ENCODE assay signal across 8 cellular contexts in the genomic region with DNA sequence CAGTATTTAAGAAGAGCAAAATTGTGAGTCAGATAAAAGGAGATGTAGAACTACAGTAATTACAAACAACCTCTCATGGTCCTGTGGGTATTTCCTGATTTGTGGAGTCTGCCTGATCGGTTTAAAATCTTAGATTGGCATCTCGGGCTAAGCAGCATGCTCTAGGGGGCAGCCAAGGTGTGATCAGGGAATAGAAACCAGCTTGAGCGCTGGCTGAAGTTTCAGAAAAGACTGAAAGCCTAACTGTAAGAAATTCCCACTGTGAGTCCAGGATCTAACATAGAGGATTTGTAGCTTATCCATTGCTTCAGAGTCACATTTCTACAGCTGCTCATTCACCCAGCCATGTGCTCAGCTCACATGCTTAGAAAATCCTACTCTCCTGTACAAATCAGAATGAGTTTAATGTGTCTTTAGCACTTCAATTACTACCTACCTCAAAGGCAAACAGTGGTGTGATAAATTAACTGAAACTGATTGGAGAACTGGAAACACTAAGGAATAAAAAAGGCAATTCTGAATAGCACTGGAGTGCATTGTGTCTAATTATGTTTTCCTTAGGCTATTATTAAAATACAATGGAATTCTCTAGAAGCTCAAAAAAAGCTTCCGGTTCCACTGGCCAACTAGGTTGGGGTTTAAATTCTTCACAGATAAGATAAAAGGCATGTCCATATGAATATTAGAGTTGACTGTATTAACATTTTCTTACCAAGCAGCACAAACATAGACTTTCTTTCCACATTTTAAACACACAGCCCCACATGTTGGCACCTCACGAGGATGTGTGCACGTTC.
DNase-seq lines count a peak whose midpoint lies in the region; ATAC-seq, FAIRE-seq and TF ChIP-seq lines count a peak whose summit lies in the region.

No MANE protein-coding gene starts in this region.

- peaks cover 5% of the 10 kb centered on the region for H3K4me1 ChIP-seq in osteoblast (ENCODE audit: insufficient read depth, low read length)

- no peak overlapping the region for H3K27ac ChIP-seq in brain microvascular endothelial cell
- H3K27ac ChIP-seq in osteoblast (ENCODE audit: low read depth, low read length) = no peak overlapping the region

- no peak overlapping the region for H3K4me3 ChIP-seq in brain microvascular endothelial cell (ENCODE audit: low read depth, low read length)
- no peak overlapping the region for H3K4me3 ChIP-seq in osteoblast (ENCODE audit: insufficient read depth, low read length)

- in situ Hi-C loops in KBM-7 (cut with MboI; ENCODE audit: low pct_unique_long_range_greater_than_20kb, low sequenced_read_pairs) (no loop called here), brain microvascular endothelial cell (cut with HindIII; ENCODE audit: low pct_ligation_motif_present, low sequenced_read_pairs) (no loop called here)

- no peaks in the 10 kb centered on the region for H3K27me3 ChIP-seq in brain microvascular endothelial cell (replicated peaks)
- H3K27me3 ChIP-seq in osteoblast (ENCODE audit: insufficient read depth, low read length) = no peaks in the 10 kb centered on the region

- no peak for DNase-seq in GM12891 (ENCODE audit: insufficient read length, low spot score)
- DNase-seq in KBM-7 = peak; percentile 35
- peak; percentile 11 for DNase-seq in brain microvascular endothelial cell
- peak; percentile 73 for DNase-seq in osteoblast (ENCODE audit: insufficient read length, low spot score, missing footprints)
- no peak for DNase-seq in activated effector memory CD4-positive, alpha-beta T cell treated with anti-CD3 and anti-CD28 coated beads, Interleukin-2, amount 50 U/mL, for 16 hours
- DNase-seq in retina = no peak
- DNase-seq in AG20443 (ENCODE audit: low spot score) = no peak

- H3K36me3 ChIP-seq in brain microvascular endothelial cell (replicated peaks) (no peaks in the 10 kb centered on the region), osteoblast (ENCODE audit: insufficient read depth, low read length) (peaks cover 16% of the 10 kb centered on the region)

- H2AFZ ChIP-seq in osteoblast (ENCODE audit: low read length) = no peak overlapping the region

- TF ChIP-seq CTCF in brain microvascular endothelial cell (IDR thresholded peaks at IDR 0.05; ENCODE audit: low read depth, low read length, missing control alignments) (peak; percentile 62), osteoblast (IDR thresholded peaks at IDR 0.05; ENCODE audit: extremely low read depth, low read depth, low read length) (peak; percentile 34)

- H3K79me2 ChIP-seq in osteoblast (ENCODE audit: insufficient read depth, low read length) = no peaks in the 10 kb centered on the region

- TF ChIP-seq POLR2A in GM12891 (IDR thresholded peaks at IDR 0.05; ENCODE audit: low read depth, low read length) = no peak

- peak; percentile 58 for FAIRE-seq in GM12891 (lab: Jason Lieb, UNC)

- H4K20me1 ChIP-seq in osteoblast (ENCODE audit: insufficient read depth, low read length) = no peaks in the 10 kb centered on the region

- no peaks in the 10 kb centered on the region for H3K9me3 ChIP-seq in osteoblast (ENCODE audit: low read depth, low read length)

- no peak overlapping the region for H3K4me2 ChIP-seq in osteoblast (ENCODE audit: insufficient read depth, low read length)

- ATAC-seq in HG02798 (IDR thresholded peaks at IDR 0.05; ENCODE audit: poor library complexity, unreplicated experiment) = no peak

TF ChIP-seq in GM12891, 5 proteins besides CTCF, POLR2A, EP300 and RAD21:
- TF ChIP-seq POU2F2 (IDR thresholded peaks at IDR 0.05; ENCODE audit: low read depth, low read length) (no peak), SPI1 (IDR thresholded peaks at IDR 0.05; ENCODE audit: low read depth, low read length) (no peak), POLR2AphosphoS5 (IDR thresholded peaks at IDR 0.05; ENCODE audit: low read depth, low read length) (no peak), PAX5 (IDR thresholded peaks at IDR 0.05; ENCODE audit: insufficient read depth, low read length, severe bottlenecking) (no peak), TAF1 (IDR thresholded peaks at IDR 0.05; ENCODE audit: low read depth, low read length) (no peak)

Comparison
In these comparisons a context has a peak if more than half of its experiments do, and no peak if none do; other contexts are left out.
1. DNase-seq: peak in KBM-7 (single experiment), brain microvascular endothelial cell (single experiment) and osteoblast (single experiment); none in GM12891 (single experiment), activated effector memory CD4-positive, alpha-beta T cell treated with anti-CD3 and anti-CD28 coated beads, Interleukin-2, amount 50 U/mL, for 16 hours (single experiment), retina (single experiment) and AG20443 (single experiment).